ENCODE assay signal across 1 cellular context in the genomic region with DNA sequence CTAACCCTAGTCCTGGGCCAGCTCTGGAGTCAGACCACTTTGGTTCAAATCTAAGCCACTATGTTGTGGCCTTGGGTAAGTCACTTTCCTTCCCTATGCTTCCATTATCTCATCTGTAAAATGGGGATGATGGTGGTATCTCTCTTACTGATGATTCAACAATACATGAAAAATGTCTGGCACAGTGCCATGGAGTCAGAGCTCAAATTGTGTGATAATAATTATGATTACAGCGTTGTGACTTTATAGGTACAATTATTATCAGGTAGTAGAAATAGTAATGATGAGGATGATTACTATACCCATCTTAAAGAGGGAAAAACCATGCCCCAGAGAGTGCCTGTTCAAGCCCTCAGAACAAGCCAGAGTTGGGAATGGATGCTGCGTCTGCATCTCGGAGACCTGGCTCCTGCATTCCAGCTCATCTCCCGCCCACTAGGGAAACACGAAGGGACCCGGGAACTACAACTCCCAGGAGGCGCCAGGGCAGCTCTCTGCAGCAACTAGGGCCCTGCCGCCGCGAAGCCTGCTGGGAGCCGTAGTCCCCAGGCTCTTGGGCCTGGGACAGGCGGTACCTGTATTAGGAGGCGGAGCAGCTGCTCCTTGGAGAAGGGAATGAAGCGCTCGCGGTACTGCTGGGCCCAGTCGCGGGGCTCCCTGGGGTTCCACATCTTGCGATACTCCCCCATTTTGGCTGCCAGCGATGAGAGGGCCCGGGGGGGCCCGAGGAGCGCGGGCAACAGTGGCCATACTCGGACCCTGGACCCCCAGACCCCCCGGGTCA.
A peak's percentile ranks its signal among the peaks of the same experiment; 100 is the strongest.
TF ChIP-seq lines count a peak whose summit lies in the region.

No MANE protein-coding gene starts in this region.

TF ChIP-seq in HCT116, 20 proteins besides CTCF, POLR2A, EP300 and RAD21:
- TF ChIP-seq SIN3A (IDR thresholded peaks at IDR 0.05; ENCODE audit: low read depth) = no peak
- peak; percentile 51 for TF ChIP-seq YY1 (IDR thresholded peaks at IDR 0.05; ENCODE audit: extremely low read depth, insufficient replicate concordance, low read depth, low read length)
- TF ChIP-seq, protein P1, sequence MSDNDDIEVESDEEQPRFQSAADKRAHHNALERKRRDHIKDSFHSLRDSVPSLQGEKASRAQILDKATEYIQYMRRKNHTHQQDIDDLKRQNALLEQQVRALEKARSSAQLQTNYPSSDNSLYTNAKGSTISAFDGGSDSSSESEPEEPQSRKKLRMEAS (IDR thresholded peaks at IDR 0.05) = no peak
- no peak for TF ChIP-seq ELF1 (IDR thresholded peaks at IDR 0.05; ENCODE audit: borderline replicate concordance, low read depth)
- TF ChIP-seq ZNF274 (IDR thresholded peaks at IDR 0.05; ENCODE audit: low read depth, low read length) = no peak
- no peak for TF ChIP-seq EGR1 (IDR thresholded peaks at IDR 0.05; ENCODE audit: low read depth)
- TF ChIP-seq POLR2AphosphoS5 (IDR thresholded peaks at IDR 0.05; ENCODE audit: low read depth, low read length) = peak; percentile 71
- no peak for TF ChIP-seq JUND (IDR thresholded peaks at IDR 0.05)
- TF ChIP-seq CBX3 (IDR thresholded peaks at IDR 0.05; ENCODE audit: low read depth) = no peak
- TF ChIP-seq SP1 (IDR thresholded peaks at IDR 0.05; ENCODE audit: low read depth) = no peak
- no peak for TF ChIP-seq TCF7L2 (IDR thresholded peaks at IDR 0.05; ENCODE audit: borderline replicate concordance, extremely low read depth, insufficient read depth, insufficient read length)
- no peak for TF ChIP-seq EZH2phosphoT487 (IDR thresholded peaks at IDR 0.05; ENCODE audit: borderline replicate concordance)
- peak; percentile 73; the same call in 1 of the 2 replicates for TF ChIP-seq ZFX (IDR thresholded peaks at IDR 0.05)
- TF ChIP-seq, protein P2, sequence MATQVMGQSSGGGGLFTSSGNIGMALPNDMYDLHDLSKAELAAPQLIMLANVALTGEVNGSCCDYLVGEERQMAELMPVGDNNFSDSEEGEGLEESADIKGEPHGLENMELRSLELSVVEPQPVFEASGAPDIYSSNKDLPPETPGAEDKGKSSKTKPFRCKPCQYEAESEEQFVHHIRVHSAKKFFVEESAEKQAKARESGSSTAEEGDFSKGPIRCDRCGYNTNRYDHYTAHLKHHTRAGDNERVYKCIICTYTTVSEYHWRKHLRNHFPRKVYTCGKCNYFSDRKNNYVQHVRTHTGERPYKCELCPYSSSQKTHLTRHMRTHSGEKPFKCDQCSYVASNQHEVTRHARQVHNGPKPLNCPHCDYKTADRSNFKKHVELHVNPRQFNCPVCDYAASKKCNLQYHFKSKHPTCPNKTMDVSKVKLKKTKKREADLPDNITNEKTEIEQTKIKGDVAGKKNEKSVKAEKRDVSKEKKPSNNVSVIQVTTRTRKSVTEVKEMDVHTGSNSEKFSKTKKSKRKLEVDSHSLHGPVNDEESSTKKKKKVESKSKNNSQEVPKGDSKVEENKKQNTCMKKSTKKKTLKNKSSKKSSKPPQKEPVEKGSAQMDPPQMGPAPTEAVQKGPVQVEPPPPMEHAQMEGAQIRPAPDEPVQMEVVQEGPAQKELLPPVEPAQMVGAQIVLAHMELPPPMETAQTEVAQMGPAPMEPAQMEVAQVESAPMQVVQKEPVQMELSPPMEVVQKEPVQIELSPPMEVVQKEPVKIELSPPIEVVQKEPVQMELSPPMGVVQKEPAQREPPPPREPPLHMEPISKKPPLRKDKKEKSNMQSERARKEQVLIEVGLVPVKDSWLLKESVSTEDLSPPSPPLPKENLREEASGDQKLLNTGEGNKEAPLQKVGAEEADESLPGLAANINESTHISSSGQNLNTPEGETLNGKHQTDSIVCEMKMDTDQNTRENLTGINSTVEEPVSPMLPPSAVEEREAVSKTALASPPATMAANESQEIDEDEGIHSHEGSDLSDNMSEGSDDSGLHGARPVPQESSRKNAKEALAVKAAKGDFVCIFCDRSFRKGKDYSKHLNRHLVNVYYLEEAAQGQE (IDR thresholded peaks at IDR 0.05; ENCODE audit: low read depth) = no peak
- TF ChIP-seq FOSL1 (IDR thresholded peaks at IDR 0.05; ENCODE audit: low read depth) = no peak
- TF ChIP-seq, protein P3, sequence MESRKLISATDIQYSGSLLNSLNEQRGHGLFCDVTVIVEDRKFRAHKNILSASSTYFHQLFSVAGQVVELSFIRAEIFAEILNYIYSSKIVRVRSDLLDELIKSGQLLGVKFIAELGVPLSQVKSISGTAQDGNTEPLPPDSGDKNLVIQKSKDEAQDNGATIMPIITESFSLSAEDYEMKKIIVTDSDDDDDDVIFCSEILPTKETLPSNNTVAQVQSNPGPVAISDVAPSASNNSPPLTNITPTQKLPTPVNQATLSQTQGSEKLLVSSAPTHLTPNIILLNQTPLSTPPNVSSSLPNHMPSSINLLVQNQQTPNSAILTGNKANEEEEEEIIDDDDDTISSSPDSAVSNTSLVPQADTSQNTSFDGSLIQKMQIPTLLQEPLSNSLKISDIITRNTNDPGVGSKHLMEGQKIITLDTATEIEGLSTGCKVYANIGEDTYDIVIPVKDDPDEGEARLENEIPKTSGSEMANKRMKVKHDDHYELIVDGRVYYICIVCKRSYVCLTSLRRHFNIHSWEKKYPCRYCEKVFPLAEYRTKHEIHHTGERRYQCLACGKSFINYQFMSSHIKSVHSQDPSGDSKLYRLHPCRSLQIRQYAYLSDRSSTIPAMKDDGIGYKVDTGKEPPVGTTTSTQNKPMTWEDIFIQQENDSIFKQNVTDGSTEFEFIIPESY (IDR thresholded peaks at IDR 0.05; ENCODE audit: extremely low read depth, insufficient replicate concordance, low read length) = peak; percentile 34
- TF ChIP-seq, protein P4, sequence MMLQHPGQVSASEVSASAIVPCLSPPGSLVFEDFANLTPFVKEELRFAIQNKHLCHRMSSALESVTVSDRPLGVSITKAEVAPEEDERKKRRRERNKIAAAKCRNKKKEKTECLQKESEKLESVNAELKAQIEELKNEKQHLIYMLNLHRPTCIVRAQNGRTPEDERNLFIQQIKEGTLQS (IDR thresholded peaks at IDR 0.05) = no peak
- TF ChIP-seq EZH2 (IDR thresholded peaks at IDR 0.05) = no peak
- no peak for TF ChIP-seq SRF (IDR thresholded peaks at IDR 0.05; ENCODE audit: low read depth)
- TF ChIP-seq CEBPB (IDR thresholded peaks at IDR 0.05; ENCODE audit: low read depth) = no peak
